In the genomic region with DNA sequence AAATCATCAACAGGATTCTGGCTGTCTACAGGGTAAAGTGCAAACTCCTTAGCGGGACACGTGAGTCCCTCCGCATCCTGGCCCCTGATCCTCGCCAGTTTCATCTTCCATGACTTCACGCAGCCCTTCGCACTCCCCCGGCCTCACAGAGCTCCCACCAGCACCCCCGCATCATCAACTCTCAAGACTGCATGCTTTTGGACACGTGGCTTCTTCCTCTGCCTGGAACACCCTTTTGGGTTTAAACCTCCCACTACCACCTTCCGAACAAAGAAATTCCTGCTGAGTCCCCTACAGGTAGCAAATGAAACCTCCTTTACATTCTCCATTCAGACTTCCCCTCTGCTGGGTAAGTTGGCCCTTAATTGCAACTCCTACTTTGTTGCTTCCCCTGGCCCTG, we compare ENCODE assay signal across 14 cellular contexts. TPM values are rescaled to one million over a fixed set of nuclear protein-coding genes. Genes with fewer than 3 reads are reported as not detected.
A peak's percentile ranks its signal among the peaks of the same experiment; 100 is the strongest.
DNase-seq lines count a peak whose midpoint lies in the region.
"Had no signal": no experiment of that assay in that cellular context is flagged by ENCODE, and none has a peak within 500 bp of the region (broad histone marks: within the 10 kb centered on the region; RNA-seq: fewer than 3 reads in every experiment).

No MANE protein-coding gene starts in this region.

- no peaks in the 10 kb centered on the region for H4K20me1 ChIP-seq in GM23248 (ENCODE audit: insufficient read depth)
- H4K20me1 ChIP-seq: BLaER1 treated with 17β-estradiol and CSF1 and Interleukin-3, amounts not matched to agents 10 nM and 100 nM had no signal

- H3K4ac ChIP-seq in neuronal stem cell (ENCODE audit: low read length) = no peak overlapping the region

- H2BK120ac ChIP-seq in neuronal stem cell (ENCODE audit: low read depth, low read length) = no peak overlapping the region

- H2BK15ac ChIP-seq in neuronal stem cell (ENCODE audit: low read length) = no peak overlapping the region

- no peak overlapping the region for H4K91ac ChIP-seq in neuronal stem cell (ENCODE audit: low read depth, low read length, poor library complexity)

- no CpG with 5 or more reads among the region's 10 CpGs for WGBS in neuronal stem cell (ENCODE audit: extremely low coverage in 2 of 2, insufficient read length in 2 of 2, insufficient replicate concordance in 1 of 2), 2 donors
- WGBS in GM23248 (ENCODE audit: low coverage in 1 of 2, low lambda C conversion rate in 2 of 2, missing lambda C conversion rate in 2 of 2), 2 experiments = 31 to 35% methylated on average over 10 of the region's 10 CpGs

- no peak overlapping the region for H2BK5ac ChIP-seq in neuronal stem cell (ENCODE audit: low read length)

- H3K79me2 ChIP-seq in GM23248 (ENCODE audit: insufficient read depth) = no peaks in the 10 kb centered on the region

- H3K4me2 ChIP-seq in neuronal stem cell (ENCODE audit: insufficient read depth, low read length, poor library complexity, severe bottlenecking) (no peak overlapping the region), GM23248 (ENCODE audit: unreplicated experiment) (no peak overlapping the region)
- H3K4me2 ChIP-seq: BLaER1 treated with 17β-estradiol and CSF1 and Interleukin-3, amounts not matched to agents 10 nM and 100 nM had no signal

- H3K27ac ChIP-seq in neuronal stem cell (replicated peaks; ENCODE audit: low read length) (no peak overlapping the region), GM23248 (no peak overlapping the region)
- H3K27ac ChIP-seq: BLaER1 treated with 17β-estradiol and CSF1 and Interleukin-3, amounts not matched to agents 10 nM and 100 nM had no signal

- H3K9ac ChIP-seq in neuronal stem cell (ENCODE audit: low read depth, low read length, poor library complexity) (no peak overlapping the region), GM23248 (no peak overlapping the region)
- H3K9ac ChIP-seq: BLaER1 treated with 17β-estradiol and CSF1 and Interleukin-3, amounts not matched to agents 10 nM and 100 nM had no signal

- peak; percentile 44 for DNase-seq in ELF-1 (ENCODE audit: low read depth, low spot score)
- DNase-seq in NCI-H69 (lab: John Stamatoyannopoulos, UW) = peak; percentile 28
- peak; percentile 30 for DNase-seq in iPS DF 4.7 (ENCODE audit: extremely low read depth, low spot score)
- DNase-seq in neuronal stem cell (ENCODE audit: low spot score) = no peak
- DNase-seq in GM23248 = no peak
- DNase-seq in activated naive CD4-positive, alpha-beta T cell (lab: John Stamatoyannopoulos, UW) = no peak
- DNase-seq in effector CD4-positive, alpha-beta T cell = no peak
- no peak for DNase-seq in activated effector memory CD4-positive, alpha-beta T cell treated with anti-CD3 and anti-CD28 coated beads, Interleukin-2, amount 50 U/mL, for 16 hours
- DNase-seq: KBM-7, NCI-H1048, NCI-H1436 treated with DMSO at 0.1 percent for 48 hours, NCI-H2081, NCI-H510A had no signal

- H3K18ac ChIP-seq in neuronal stem cell (ENCODE audit: low read length) = no peak overlapping the region

- no peaks in the 10 kb centered on the region for H3K79me1 ChIP-seq in neuronal stem cell (ENCODE audit: low read depth, low read length)

- no peak overlapping the region for H3K4me3 ChIP-seq in neuronal stem cell (ENCODE audit: low read length in 2 of 2)
- H3K4me3 ChIP-seq in GM23248 = no peak overlapping the region
- H3K4me3 ChIP-seq: BLaER1 treated with 17β-estradiol and CSF1 and Interleukin-3, amounts not matched to agents 10 nM and 100 nM had no signal

- H3K14ac ChIP-seq in neuronal stem cell (ENCODE audit: low read length) = no peak overlapping the region

- no peaks in the 10 kb centered on the region for H3K9me3 ChIP-seq in neuronal stem cell (replicated peaks in 1 of 2; ENCODE audit: control insufficient read depth in 2 of 2, insufficient read depth in 1 of 2, low read depth in 1 of 2, low read length in 2 of 2)
- H3K9me3 ChIP-seq in GM23248 (ENCODE audit: low read depth) = no peaks in the 10 kb centered on the region
- H3K9me3 ChIP-seq: BLaER1 treated with 17β-estradiol and CSF1 and Interleukin-3, amounts not matched to agents 10 nM and 100 nM had no signal

- no peak overlapping the region for H2AK5ac ChIP-seq in neuronal stem cell (ENCODE audit: low read depth, low read length)

- peaks cover 0 to 5% of the 10 kb centered on the region in 2 donors for H3K4me1 ChIP-seq in neuronal stem cell (ENCODE audit: control insufficient read depth in 2 of 2, insufficient read depth in 1 of 2, low read depth in 1 of 2, low read length in 2 of 2)
- no peaks in the 10 kb centered on the region for H3K4me1 ChIP-seq in GM23248 (ENCODE audit: insufficient read depth)
- H3K4me1 ChIP-seq: BLaER1 treated with 17β-estradiol and CSF1 and Interleukin-3, amounts not matched to agents 10 nM and 100 nM had no signal

- H3K9me2 ChIP-seq in GM23248 (ENCODE audit: insufficient read depth) = no peaks in the 10 kb centered on the region

- H2BK12ac ChIP-seq in neuronal stem cell (ENCODE audit: low read length) = no peak overlapping the region

- H3K27me3 ChIP-seq in neuronal stem cell (ENCODE audit: control insufficient read depth in 3 of 3, insufficient read depth in 3 of 3, low read depth in 1 of 3, low read length in 3 of 3) = peaks cover 0 to 12% (median 0%) of the 10 kb centered on the region in 3 experiments
- peaks cover 8% of the 10 kb centered on the region for H3K27me3 ChIP-seq in GM23248 (replicated peaks; ENCODE audit: insufficient read depth)
- H3K27me3 ChIP-seq: BLaER1 treated with 17β-estradiol and CSF1 and Interleukin-3, amounts not matched to agents 10 nM and 100 nM had no signal

- H3K36me3 ChIP-seq in neuronal stem cell (replicated peaks in 1 of 2; ENCODE audit: control insufficient read depth in 2 of 2, insufficient read depth in 2 of 2, low read length in 2 of 2) (no peaks in the 10 kb centered on the region), GM23248 (ENCODE audit: low read depth) (no peaks in the 10 kb centered on the region)
- H3K36me3 ChIP-seq: BLaER1 treated with 17β-estradiol and CSF1 and Interleukin-3, amounts not matched to agents 10 nM and 100 nM had no signal

- no peak overlapping the region for H4K8ac ChIP-seq in neuronal stem cell (ENCODE audit: low read depth, low read length)

- H2AFZ ChIP-seq in neuronal stem cell (ENCODE audit: low read length) (peak overlapping the region; percentile 67), GM23248 (no peak overlapping the region)

- in situ Hi-C loops in GM23248 (cut with MboI) = no loop called here

- no peaks in the 10 kb centered on the region for H3F3A ChIP-seq in GM23248 (ENCODE audit: insufficient read depth)

- no peak overlapping the region for H3K23ac ChIP-seq in neuronal stem cell (ENCODE audit: low read depth, low read length, poor library complexity)

RNA-seq across cellular contexts. Expression of a gene that starts 12.6 kb away (rescaled TPM):
- 368 TPM for polyA plus RNA-seq in neuronal stem cell (2013, experiment 1 of 2)
- polyA plus RNA-seq in neuronal stem cell (2013, experiment 2 of 2) = 373 TPM
- 527 and 543 TPM in 2 replicates for total RNA-seq in GM23248 (2014; rRNA removed; shearing (Covaris generic))
- polyA plus RNA-seq in GM23248 (2016; fragmentation: Nextera tagmentation; extraction: Ambion mirVana) = 289 and 297 TPM in 2 replicates

Comparison
In these comparisons a context has a peak if more than half of its experiments do, and no peak if none do; other contexts are left out.
1. DNase-seq: peak in ELF-1 (single experiment), NCI-H69 (single experiment) and iPS DF 4.7 (single experiment); none in neuronal stem cell (single experiment), GM23248 (single experiment), activated naive CD4-positive, alpha-beta T cell (0 of 4), effector CD4-positive, alpha-beta T cell (single experiment) and activated effector memory CD4-positive, alpha-beta T cell treated with anti-CD3 and anti-CD28 coated beads, Interleukin-2, amount 50 U/mL, for 16 hours (single experiment).